ENCODE assay signal across 8 cellular contexts in genomic region chr7:101990811-101991418, GRCh38.
DNase-seq lines count a peak whose midpoint lies in the region; ATAC-seq and TF ChIP-seq lines count a peak whose summit lies in the region.

No MANE protein-coding gene starts in this region.

- H3K27me3 Mint-ChIP-seq in naive thymus-derived CD8-positive, alpha-beta T cell, result no peaks in the 10 kb centered on the region
- peaks cover 2% of the 10 kb centered on the region for H3K27me3 Mint-ChIP-seq in neural progenitor cell (ENCODE audit: insufficient read depth, low read depth)

- POLR2A ChIA-PET in naive thymus-derived CD8-positive, alpha-beta T cell (lab: Charles Lee), result no interaction called here

- H2AFZ ChIP-seq in KMS-11 (ENCODE audit: low read depth) (0 out of 2 replicates have a peak overlapping the region, but pooled peaks have one; percentile 5), neural progenitor cell (replicated peaks) (no peak overlapping the region)

- no peak for TF ChIP-seq CTCF in KMS-11 (conservative IDR thresholded peaks at IDR 0.05; ENCODE audit: low read depth, low read length)
- no peak for TF ChIP-seq CTCF in neural progenitor cell (IDR thresholded peaks at IDR 0.05)

- H4K20me1 ChIP-seq in KMS-11 (ENCODE audit: insufficient read depth) (no peaks in the 10 kb centered on the region), neural progenitor cell (ENCODE audit: low read depth) (peaks cover 71% of the 10 kb centered on the region)

- peaks cover 0 to 5% (median 0%) of the 10 kb centered on the region in 3 donors for H3K36me3 Mint-ChIP-seq in naive thymus-derived CD8-positive, alpha-beta T cell
- peaks cover 3% of the 10 kb centered on the region for H3K36me3 Mint-ChIP-seq in neural progenitor cell

- peaks cover 82% of the 10 kb centered on the region for H3K4me1 ChIP-seq in KMS-11 (ENCODE audit: low read depth, poor library complexity, severe bottlenecking)
- peaks cover 11% of the 10 kb centered on the region for H3K4me1 ChIP-seq in neural progenitor cell

- H3K4me2 ChIP-seq in KMS-11 (peak overlapping the region; percentile 73), neural progenitor cell (no peak overlapping the region)

- H3K9me3 Mint-ChIP-seq in naive thymus-derived CD8-positive, alpha-beta T cell, result no peaks in the 10 kb centered on the region
- H3K9me3 Mint-ChIP-seq in neural progenitor cell, result no peaks in the 10 kb centered on the region

- peak overlapping the region in 9 of 10 donors; percentile 44 to 94 (median 78) for H3K27ac Mint-ChIP-seq in naive thymus-derived CD8-positive, alpha-beta T cell
- H3K27ac Mint-ChIP-seq in neural progenitor cell, result no peak overlapping the region

- ATAC-seq in GM18520 (IDR thresholded peaks at IDR 0.05; ENCODE audit: unreplicated experiment) (peak; percentile 57), GM21723 (IDR thresholded peaks at IDR 0.05; ENCODE audit: unreplicated experiment) (peak; percentile 85)
- peak; percentile 44 to 50 for ATAC-seq in naive thymus-derived CD8-positive, alpha-beta T cell

- H3K9me3 ChIP-seq in neural progenitor cell (ENCODE audit: low read depth), result no peaks in the 10 kb centered on the region

- no peaks in the 10 kb centered on the region for H3K27me3 ChIP-seq in KMS-11 (ENCODE audit: insufficient read depth, low read depth)
- no peaks in the 10 kb centered on the region for H3K27me3 ChIP-seq in neural progenitor cell

- no peak overlapping the region for H3K4me3 ChIP-seq in KMS-11 (IDR thresholded peaks at IDR 0.05; ENCODE audit: insufficient read depth, low read depth, low read length)
- H3K4me3 ChIP-seq in neural progenitor cell, result no peak overlapping the region

- H3K36me3 ChIP-seq in KMS-11 (ENCODE audit: insufficient read depth) (no peaks in the 10 kb centered on the region), neural progenitor cell (no peaks in the 10 kb centered on the region)

- DNase-seq in naive thymus-derived CD8-positive, alpha-beta T cell, result peak in 3 of 10 donors; percentile 8 to 18 (median 17)
- no peak for DNase-seq in neural progenitor cell (ENCODE audit: low spot score)
- no peak for DNase-seq in foreskin melanocyte
- DNase-seq in stimulated activated naive CD4-positive, alpha-beta T cell treated with Interleukin-2 at 50 U/mL for 16 hours (lab: John Stamatoyannopoulos, UW), result no peak
- no peak for DNase-seq in dedifferentiated amniotic fluid mesenchymal stem cell (ENCODE audit: extremely low spot score)

- H3K79me2 ChIP-seq in KMS-11 (ENCODE audit: insufficient read depth, low read depth) (no peaks in the 10 kb centered on the region), neural progenitor cell (ENCODE audit: low read depth) (peaks cover 69% of the 10 kb centered on the region)

- H3K27ac ChIP-seq in KMS-11 (peak overlapping the region; percentile 85), neural progenitor cell (no peak overlapping the region)

- H3F3A ChIP-seq in neural progenitor cell (ENCODE audit: low read depth), result peaks cover 4% of the 10 kb centered on the region

- peaks cover 24 to 60% (median 49%) of the 10 kb centered on the region in 4 donors for H3K4me1 Mint-ChIP-seq in naive thymus-derived CD8-positive, alpha-beta T cell
- H3K4me1 Mint-ChIP-seq in neural progenitor cell, result peaks cover 22% of the 10 kb centered on the region

- H3K9ac ChIP-seq in KMS-11, result peak overlapping the region; percentile 28; the same call in 1 of the 2 replicates
- no peak overlapping the region for H3K9ac ChIP-seq in neural progenitor cell

- peak overlapping the region; percentile 63 to 87 (median 76) for H3K4me3 Mint-ChIP-seq in naive thymus-derived CD8-positive, alpha-beta T cell
- H3K4me3 Mint-ChIP-seq in neural progenitor cell, result no peak overlapping the region
